In the genomic region with DNA sequence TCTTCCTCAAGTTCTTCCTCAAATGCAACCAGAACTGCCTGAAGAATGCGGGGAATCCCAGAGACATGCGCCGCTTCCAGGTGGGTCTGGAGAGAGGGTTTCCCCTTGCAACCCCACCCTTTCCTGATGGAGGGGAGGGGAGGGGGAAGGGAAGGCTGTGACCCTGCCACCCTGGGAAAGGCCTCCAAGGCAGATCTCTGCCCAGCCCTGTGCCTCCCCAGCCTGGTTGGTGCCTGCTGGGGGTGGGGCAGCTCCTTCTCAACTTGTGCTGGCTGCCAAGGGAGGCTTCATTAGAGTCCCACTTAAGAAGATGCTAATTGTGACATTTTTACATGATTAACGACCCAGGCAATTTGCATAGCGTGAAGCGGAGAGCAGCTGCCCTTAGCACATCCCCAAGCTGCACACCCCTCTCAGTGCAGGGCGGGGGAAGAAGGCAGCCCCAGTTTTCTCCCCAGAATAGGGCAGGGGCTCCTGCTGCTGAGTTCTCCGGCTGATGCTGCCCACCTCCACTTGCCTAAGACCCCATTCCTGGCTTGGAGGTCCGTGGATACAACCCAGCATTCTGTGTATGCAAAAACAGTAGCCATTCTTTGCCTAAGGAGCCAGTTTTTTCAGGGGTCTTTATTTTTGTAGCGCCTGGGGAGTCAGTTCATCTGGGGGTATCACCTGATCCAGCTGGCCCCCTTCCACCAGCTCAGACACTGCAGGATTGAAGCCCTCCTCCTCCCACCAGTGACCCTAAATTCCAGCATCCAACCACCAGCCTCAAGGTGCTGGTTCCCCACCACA, we compare ENCODE assay signal across 16 cellular contexts. TPM values are rescaled to one million over a fixed set of nuclear protein-coding genes. Genes with fewer than 3 reads are reported as not detected.
DNase-seq lines count a peak whose midpoint lies in the region; TF ChIP-seq lines count a peak whose summit lies in the region.
"Had no signal": no experiment of that assay in that cellular context is flagged by ENCODE, and none has a peak within 500 bp of the region (broad histone marks: within the 10 kb centered on the region; RNA-seq: fewer than 3 reads in every experiment).

No MANE protein-coding gene starts in this region.

- 77% methylated on average over 9 of the region's 10 CpGs for WGBS in mammary epithelial cell (ENCODE audit: low coverage, missing lambda C conversion rate)

- intact Hi-C loops in vagina (cut with DNase I) (no loop called here), mammary epithelial cell (cut with micrococcal nuclease) (no loop called here)

- no peak overlapping the region for H2AFZ ChIP-seq in mammary epithelial cell (ENCODE audit: low read depth, low read length)

- H3K27ac ChIP-seq in vagina (no peak overlapping the region), mammary epithelial cell (ENCODE audit: insufficient read depth, low read depth, low read length) (no peak overlapping the region)

- in situ Hi-C loops in mammary epithelial cell (cut with MboI; ENCODE audit: low sequenced_read_pairs in 2 of 2): no loop called here

- TF ChIP-seq CTCF in vagina (IDR thresholded peaks at IDR 0.05): no peak
- no peak for TF ChIP-seq CTCF in mammary epithelial cell (conservative IDR thresholded peaks at IDR 0.05 in 1 of 2, IDR thresholded peaks at IDR 0.05 in 1 of 2; ENCODE audit: extremely low read depth in 1 of 2, insufficient read depth in 1 of 2, low read depth in 1 of 2, low read length in 2 of 2)

- H3K9ac ChIP-seq in iPS-15b (ENCODE audit: low read depth, low read length) (no peak overlapping the region), mammary epithelial cell (ENCODE audit: insufficient read depth, low read length) (no peak overlapping the region)

- H3K4me2 ChIP-seq in mammary epithelial cell (ENCODE audit: insufficient read depth, low read depth, low read length): no peak overlapping the region

- no peak for TF ChIP-seq POLR2A in vagina (IDR thresholded peaks at IDR 0.05)

- BruUV-seq in mammary epithelial cell (replicated peaks; lab: Mats Ljungman, UMichigan): no TSS peak

- dilution Hi-C loops in mammary epithelial cell (cut with HindIII; ENCODE audit: low sequenced_read_pairs): no loop called here

- no peaks in the 10 kb centered on the region for H3K36me3 ChIP-seq in iPS-15b (ENCODE audit: control insufficient read depth, insufficient read depth, low read length)
- H3K36me3 ChIP-seq in vagina: no peaks in the 10 kb centered on the region
- H3K36me3 ChIP-seq in mammary epithelial cell (ENCODE audit: insufficient read depth, low read length): no peaks in the 10 kb centered on the region

- H3K27me3 ChIP-seq in iPS-15b (ENCODE audit: control insufficient read depth, insufficient read depth, low read length) (peaks cover 84% of the 10 kb centered on the region), vagina (no peaks in the 10 kb centered on the region), mammary epithelial cell (ENCODE audit: insufficient read depth, low read length) (peaks cover 14% of the 10 kb centered on the region)

- H3K4me3 ChIP-seq in iPS-15b (ENCODE audit: low read depth, low read length) (peak overlapping the region; percentile 65), vagina (no peak overlapping the region), mammary epithelial cell (replicated peaks in 1 of 3; ENCODE audit: insufficient read depth in 1 of 3, low read depth in 2 of 3, low read length in 3 of 3) (no peak overlapping the region)
- H3K4me3 ChIP-seq: mucosa of descending colon had no signal

- H3K79me2 ChIP-seq in mammary epithelial cell (ENCODE audit: insufficient read depth, low read length): no peaks in the 10 kb centered on the region

- H4K20me1 ChIP-seq in mammary epithelial cell (ENCODE audit: insufficient read depth, low read length): no peaks in the 10 kb centered on the region

- DNase-seq in activated T-cell treated with anti-CD3 and anti-CD28 coated beads, Interleukin-2, amount 50 U/mL, for 48 hours: peak; percentile 15 to 16
- DNase-seq in activated T-cell treated with anti-CD3 and anti-CD28 coated beads, Interleukin-2, amount 50 U/mL, for 1 hour: no peak
- DNase-seq in NCI-H526 (lab: John Stamatoyannopoulos, UW) (peak; percentile 46 to 88), vagina (ENCODE audit: extremely low spot score in 2 of 2) (peak; percentile 64 to 81), NCI-H748 treated with DMSO at 0.1 percent for 48 hours (lab: John Stamatoyannopoulos, UW) (no peak), mammary epithelial cell (no peak), HCEC 1CT (no peak)
- DNase-seq: activated B cell treated with CpG ODN at 0.5 μM for 24 hours; DND-41; HFFc6; left ventricle myocardium superior; NCI-H1694 treated with DMSO at 0.1 percent for 48 hours; NCI-H226; stimulated activated CD4-positive, alpha-beta T cell treated with anti-CD3 and anti-CD28 coated beads, Interleukin-2, amount 100 ng/mL, for 24 hours had no signal

- no peaks in the 10 kb centered on the region for H3K9me3 ChIP-seq in iPS-15b (ENCODE audit: control insufficient read depth, insufficient read depth, low read length)
- no peaks in the 10 kb centered on the region for H3K9me3 ChIP-seq in vagina
- H3K9me3 ChIP-seq in mammary epithelial cell (replicated peaks; ENCODE audit: insufficient read depth, low read length): no peaks in the 10 kb centered on the region
- H3K9me3 ChIP-seq: mucosa of descending colon had no signal

- CTCF ChIA-PET in mammary epithelial cell (lab: Charles Lee; ENCODE audit: low non-redundant PET): no interaction called here

- H3K4me1 ChIP-seq in iPS-15b (ENCODE audit: control insufficient read depth, insufficient read depth, low read length) (peaks cover 8% of the 10 kb centered on the region), vagina (peaks cover 31% of the 10 kb centered on the region), mammary epithelial cell (ENCODE audit: insufficient read depth, low read length) (peaks cover 10% of the 10 kb centered on the region)

RNA-seq across cellular contexts. Expression of a gene that starts 51.7 kb away (rescaled TPM):
- 19.4 TPM for total RNA-seq in vagina
- under 1 TPM in 1 of 2 donors, not detected in 1; under 0.01 TPM for total RNA-seq in mammary epithelial cell
- not detected for polyA plus RNA-seq in mammary epithelial cell
- polyA minus RNA-seq in mammary epithelial cell: not detected

RNA-seq across cellular contexts. Expression of a gene that starts 56.2 kb away (rescaled TPM):
- total RNA-seq in vagina (23.1 TPM), mammary epithelial cell (under 1 TPM in 1 of 2 donors, not detected in 1; 0.17 TPM)
- polyA plus RNA-seq in mammary epithelial cell: not detected
- not detected for polyA minus RNA-seq in mammary epithelial cell

Comparison
In these comparisons a context has a peak if more than half of its experiments do, and no peak if none do; other contexts are left out.
1. DNase-seq: peak in activated T-cell treated with anti-CD3 and anti-CD28 coated beads, Interleukin-2, amount 50 U/mL, for 48 hours (2 of 2), NCI-H526 (2 of 2) and vagina (2 of 2); none in activated T-cell treated with anti-CD3 and anti-CD28 coated beads, Interleukin-2, amount 50 U/mL, for 1 hour (single experiment), NCI-H748 treated with DMSO at 0.1 percent for 48 hours (single experiment), mammary epithelial cell (single experiment) and HCEC 1CT (single experiment).
2. RNA of a gene that starts 51.7 kb away (total RNA-seq): 19.4 TPM in vagina (single experiment); under 0.01 TPM in mammary epithelial cell; every median in the first group is over 10 times any median in the second.
3. RNA of a gene that starts 56.2 kb away (total RNA-seq): 23.1 TPM in vagina (single experiment); 0.17 TPM in mammary epithelial cell; every median in the first group is over 10 times any median in the second.